In genomic region chr10:44064317-44064716, GRCh38 we compare ENCODE assay signal across 26 cellular contexts.
DNase-seq lines count a peak whose midpoint lies in the region; ATAC-seq, FAIRE-seq and TF ChIP-seq lines count a peak whose summit lies in the region.
"Had no signal": no experiment of that assay in that cellular context is flagged by ENCODE, and none has a peak within 500 bp of the region (broad histone marks: within the 10 kb centered on the region; RNA-seq: fewer than 3 reads in every experiment).

No MANE protein-coding gene starts in this region.

- H3K27ac Mint-ChIP-seq in progenitor cell of endocrine pancreas: peak overlapping the region; percentile 78
- no peak overlapping the region for H3K27ac Mint-ChIP-seq in activated CD4-positive, alpha-beta memory T cell treated with anti-CD3 and anti-CD28 coated beads, Interleukin-2, amount 10 ng/mL, durations not matched to agents 7 days and 5 days
- H3K27ac Mint-ChIP-seq: CD14-positive monocyte; CD4-positive, alpha-beta T cell; CD8-positive, alpha-beta memory T cell; HFFc6 had no signal

- H3K27me3 Mint-ChIP-seq in progenitor cell of endocrine pancreas: peaks cover 21% of the 10 kb centered on the region
- H3K27me3 Mint-ChIP-seq in activated CD4-positive, alpha-beta memory T cell treated with anti-CD3 and anti-CD28 coated beads, Interleukin-2, amount 10 ng/mL, durations not matched to agents 7 days and 5 days: no peaks in the 10 kb centered on the region
- H3K27me3 Mint-ChIP-seq: CD4-positive, alpha-beta T cell had no signal

- TF ChIP-seq POLR2A in uterus (IDR thresholded peaks at IDR 0.05): no peak

- H3K36me3 ChIP-seq in uterus: no peaks in the 10 kb centered on the region
- H3K36me3 ChIP-seq: BE2C; BLaER1 treated with 17β-estradiol and CSF1 and Interleukin-3, amounts not matched to agents 10 nM and 100 nM had no signal

- no peak for ATAC-seq in HG02840 (IDR thresholded peaks at IDR 0.05; ENCODE audit: low FRiP score, unreplicated experiment)
- ATAC-seq: GM12878, HCT116 had no signal

- peaks cover 6% of the 10 kb centered on the region for H3K4me1 Mint-ChIP-seq in progenitor cell of endocrine pancreas (ENCODE audit: low read depth)
- no peaks in the 10 kb centered on the region for H3K4me1 Mint-ChIP-seq in activated CD4-positive, alpha-beta memory T cell treated with anti-CD3 and anti-CD28 coated beads, Interleukin-2, amount 10 ng/mL, durations not matched to agents 7 days and 5 days
- H3K4me1 Mint-ChIP-seq: CD14-positive monocyte; CD8-positive, alpha-beta memory T cell had no signal

- peak; percentile 4 for FAIRE-seq in HTR-8/SVneo (lab: Jason Lieb, UNC)
- FAIRE-seq: A204.1, D721Med, GM12878, GM19239, H1 had no signal

- peak overlapping the region; percentile 69 to 72 for H3K27ac ChIP-seq in uterus
- H3K27ac ChIP-seq: 22Rv1; BLaER1 treated with 17β-estradiol and CSF1 and Interleukin-3, amounts not matched to agents 10 nM and 100 nM; GM23248 had no signal

- no peak overlapping the region for H3K4me3 Mint-ChIP-seq in progenitor cell of endocrine pancreas (ENCODE audit: low read depth)
- no peak overlapping the region for H3K4me3 Mint-ChIP-seq in activated CD4-positive, alpha-beta memory T cell treated with anti-CD3 and anti-CD28 coated beads, Interleukin-2, amount 10 ng/mL, durations not matched to agents 7 days and 5 days
- H3K4me3 Mint-ChIP-seq: CD14-positive monocyte; CD4-positive, alpha-beta T cell; CD8-positive, alpha-beta memory T cell; HFFc6 had no signal

- POLR2A ChIA-PET in activated CD4-positive, alpha-beta memory T cell treated with anti-CD3 and anti-CD28 coated beads, Interleukin-2, amount 10 ng/mL, durations not matched to agents 7 days and 5 days (lab: Charles Lee): no interaction called here

- no peaks in the 10 kb centered on the region for H3K9me3 ChIP-seq in uterus
- H3K9me3 ChIP-seq: BE2C; BLaER1 treated with 17β-estradiol and CSF1 and Interleukin-3, amounts not matched to agents 10 nM and 100 nM had no signal

- no peak for TF ChIP-seq CTCF in progenitor cell of endocrine pancreas (IDR thresholded peaks at IDR 0.05; ENCODE audit: unreplicated experiment)
- no peak for TF ChIP-seq CTCF in uterus (IDR thresholded peaks at IDR 0.05)

- CTCF ChIA-PET in activated CD4-positive, alpha-beta memory T cell treated with anti-CD3 and anti-CD28 coated beads, Interleukin-2, amount 10 ng/mL, durations not matched to agents 7 days and 5 days (lab: Charles Lee): no interaction called here

- H3K4me3 ChIP-seq in uterus: no peak overlapping the region
- H3K4me3 ChIP-seq: BLaER1 treated with 17β-estradiol and CSF1 and Interleukin-3, amounts not matched to agents 10 nM and 100 nM; GM12878; GM23248 had no signal

- H3K36me3 Mint-ChIP-seq in progenitor cell of endocrine pancreas (ENCODE audit: insufficient read depth): no peaks in the 10 kb centered on the region
- H3K36me3 Mint-ChIP-seq in activated CD4-positive, alpha-beta memory T cell treated with anti-CD3 and anti-CD28 coated beads, Interleukin-2, amount 10 ng/mL, durations not matched to agents 7 days and 5 days (ENCODE audit: low read depth): no peaks in the 10 kb centered on the region
- H3K36me3 Mint-ChIP-seq: CD14-positive monocyte; CD8-positive, alpha-beta memory T cell had no signal

- DNase-seq in Ammon's horn (ENCODE audit: low spot score) (peak; percentile 35), HTR-8/SVneo (ENCODE audit: insufficient read length, low spot score) (no peak), progenitor cell of endocrine pancreas (ENCODE audit: low spot score, unreplicated experiment) (no peak), uterus (peak; percentile 38 to 41), NK-92 (lab: John Stamatoyannopoulos, UW; ENCODE audit: unreplicated experiment) (no peak)
- DNase-seq in activated CD4-positive, alpha-beta memory T cell treated with anti-CD3 and anti-CD28 coated beads, Interleukin-2, amount 10 ng/mL, durations not matched to agents 7 days and 5 days: no peak
- DNase-seq: BE2C; CD4-positive, alpha-beta T cell; CD8-positive, alpha-beta memory T cell; DMS 273 treated with DMSO at 0.1 percent for 48 hours; DMS79; EL; GDM1; GM23248; H7; HFFc6 had no signal

- no peaks in the 10 kb centered on the region for H3K4me1 ChIP-seq in uterus
- H3K4me1 ChIP-seq: BE2C; BLaER1 treated with 17β-estradiol and CSF1 and Interleukin-3, amounts not matched to agents 10 nM and 100 nM had no signal

- intact Hi-C loops in uterus (cut with DNase I; ENCODE audit: low total_unique reads): no loop called here

- no peaks in the 10 kb centered on the region for H3K9me3 Mint-ChIP-seq in progenitor cell of endocrine pancreas (ENCODE audit: low read depth)
- H3K9me3 Mint-ChIP-seq in activated CD4-positive, alpha-beta memory T cell treated with anti-CD3 and anti-CD28 coated beads, Interleukin-2, amount 10 ng/mL, durations not matched to agents 7 days and 5 days: no peaks in the 10 kb centered on the region
- H3K9me3 Mint-ChIP-seq: CD4-positive, alpha-beta T cell; CD8-positive, alpha-beta memory T cell; HFFc6 had no signal

- no peaks in the 10 kb centered on the region for H3K27me3 ChIP-seq in uterus
- H3K27me3 ChIP-seq: BE2C; BLaER1 treated with 17β-estradiol and CSF1 and Interleukin-3, amounts not matched to agents 10 nM and 100 nM had no signal

Comparison
In these comparisons a context has a peak if more than half of its experiments do, and no peak if none do; other contexts are left out.
1. DNase-seq: peak in Ammon's horn (single experiment) and uterus (2 of 2); none in HTR-8/SVneo (single experiment), progenitor cell of endocrine pancreas (single experiment), activated CD4-positive, alpha-beta memory T cell treated with anti-CD3 and anti-CD28 coated beads, Interleukin-2, amount 10 ng/mL, durations not matched to agents 7 days and 5 days (single experiment) and NK-92 (single experiment).